ENCODE assay signal across 8 cellular contexts in the genomic region with DNA sequence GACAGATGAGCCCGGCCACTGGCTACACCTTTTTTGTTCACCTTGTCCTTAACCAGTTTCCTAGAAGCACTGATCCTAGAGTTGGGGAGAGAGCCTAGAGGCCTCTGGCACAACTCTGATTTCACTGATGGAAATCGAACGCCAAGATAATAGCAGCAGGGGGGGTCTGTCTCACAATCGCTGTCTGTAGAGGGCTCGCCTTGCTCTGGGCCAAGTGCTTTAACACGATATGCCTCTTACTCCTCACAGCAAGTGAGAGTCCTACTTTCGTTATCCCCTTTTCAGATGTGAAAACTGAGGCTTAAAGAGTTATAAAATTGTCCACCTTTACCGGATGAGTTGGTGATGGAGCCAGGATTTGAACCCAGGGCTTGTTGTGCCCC. TPM values are rescaled to one million over a fixed set of nuclear protein-coding genes. Genes with fewer than 3 reads are reported as not detected.
DNase-seq lines count a peak whose midpoint lies in the region; ATAC-seq and TF ChIP-seq lines count a peak whose summit lies in the region.

No MANE protein-coding gene starts in this region.

- POLR2A ChIA-PET in Panc1 (lab: Charles Lee), result no interaction called here

- peak overlapping the region; percentile 86 for H3K4me2 ChIP-seq in DND-41 (ENCODE audit: insufficient read depth, low read length)

- H3K4me3 ChIP-seq in DND-41 (ENCODE audit: low read depth in 1 of 2, low read length in 2 of 2) (peak overlapping the region; percentile 24 to 90; a peak in 3 of 4 replicates), Panc1 (ENCODE audit: low read depth in 2 of 2, low read length in 2 of 2) (peak overlapping the region; percentile 73 to 78), esophagus (ENCODE audit: low read depth in 1 of 2, low read length in 2 of 2) (peak overlapping the region; percentile 58 to 83), ovary (peak overlapping the region; percentile 71)

- in situ Hi-C loops in Panc1 (cut with HindIII; ENCODE audit: low pct_unique_long_range_greater_than_20kb, low sequenced_read_pairs), result no loop called here

- TSS peak; percentile 62 for BruUV-seq in Panc1 (replicated peaks; lab: Mats Ljungman, UMichigan)

- H3K9me3 ChIP-seq in DND-41 (ENCODE audit: insufficient read depth, low read length, severe bottlenecking) (no peaks in the 10 kb centered on the region), Panc1 (ENCODE audit: control insufficient read depth, insufficient read depth, low read depth, low read length) (no peaks in the 10 kb centered on the region), esophagus (ENCODE audit: control insufficient read depth in 2 of 2, insufficient read depth in 1 of 2, low read depth in 1 of 2, low read length in 1 of 2) (no peaks in the 10 kb centered on the region), ovary (no peaks in the 10 kb centered on the region)

- 50% methylated on average over 8 of the region's 8 CpGs for WGBS in esophagus, 2 donors
- WGBS in ovary, 3 donors, result 35 to 48% (median 39%) methylated on average over 8 of the region's 8 CpGs

- peak overlapping the region; percentile 87; the same call in 1 of the 2 replicates for H3K9ac ChIP-seq in DND-41 (ENCODE audit: low read depth, low read length)

- H3K27me3 ChIP-seq in DND-41 (ENCODE audit: insufficient read depth, low read length, poor library complexity) (no peaks in the 10 kb centered on the region), Panc1 (ENCODE audit: control insufficient read depth, insufficient read depth, low read length) (no peaks in the 10 kb centered on the region), esophagus (ENCODE audit: control insufficient read depth in 1 of 2, insufficient read depth in 2 of 2, low read length in 2 of 2) (no peaks in the 10 kb centered on the region), ovary (no peaks in the 10 kb centered on the region)

- TF ChIP-seq EP300 in ovary (IDR thresholded peaks at IDR 0.05), result no peak

- H3K27ac ChIP-seq in DND-41 (ENCODE audit: low read length) (no peak overlapping the region), Panc1 (ENCODE audit: low read length) (peak overlapping the region; percentile 77), esophagus (ENCODE audit: low read depth in 2 of 2, low read length in 1 of 2) (peak overlapping the region; percentile 58 to 88), ovary (no peak overlapping the region)

- peak overlapping the region; percentile 63 for H2AFZ ChIP-seq in DND-41 (ENCODE audit: low read depth, low read length)

- intact Hi-C loops in Panc1 (cut with micrococcal nuclease; ENCODE audit: unreplicated experiment) (no loop called here), ovary (cut with DNase I) (no loop called here)

- no peak for TF ChIP-seq CTCF in DND-41 (IDR thresholded peaks at IDR 0.05; ENCODE audit: borderline replicate concordance, extremely low read depth, low read length, poor library complexity, severe bottlenecking)
- TF ChIP-seq CTCF in Panc1 (IDR thresholded peaks at IDR 0.05), result no peak
- TF ChIP-seq CTCF in ovary (IDR thresholded peaks at IDR 0.05), result no peak

- H4K20me1 ChIP-seq in DND-41 (ENCODE audit: insufficient read depth, low read length), result no peaks in the 10 kb centered on the region

- DNase-seq in DND-41 (no peak), Panc1 (ENCODE audit: low read depth, low spot score) (no peak), ovary (no peak), SHP77 (lab: John Stamatoyannopoulos, UW) (no peak), nucleus accumbens (lab: John Stamatoyannopoulos, UW) (no peak), NCI-H446 treated with DMSO at 0.1 percent for 48 hours (lab: John Stamatoyannopoulos, UW) (no peak)

- CTCF ChIA-PET in Panc1 (lab: Charles Lee), result no interaction called here

- H3K36me3 ChIP-seq in DND-41 (ENCODE audit: insufficient read depth, low read length), result peaks cover 4% of the 10 kb centered on the region; the same call in 1 of the 2 replicates
- H3K36me3 ChIP-seq in Panc1 (ENCODE audit: control insufficient read depth, insufficient read depth, low read length), result no peaks in the 10 kb centered on the region
- H3K36me3 ChIP-seq in esophagus (ENCODE audit: control insufficient read depth in 2 of 2, insufficient read depth in 2 of 2, low read length in 1 of 2), result peaks cover 0 to 4% of the 10 kb centered on the region in 2 donors
- H3K36me3 ChIP-seq in ovary, result no peaks in the 10 kb centered on the region

- H3K79me2 ChIP-seq in DND-41 (ENCODE audit: insufficient read depth, low read length), result peaks cover 10% of the 10 kb centered on the region; the same call in 1 of the 2 replicates

- ATAC-seq in DND-41 (ENCODE audit: insufficient read depth, low read depth) (no peak), Panc1 (peak; percentile 11), GM19455 (IDR thresholded peaks at IDR 0.05; ENCODE audit: unreplicated experiment) (no peak)

- H3K4me1 ChIP-seq in DND-41 (ENCODE audit: insufficient read depth, low read length) (peaks cover 31% of the 10 kb centered on the region), Panc1 (ENCODE audit: control insufficient read depth, insufficient read depth, low read length) (peaks cover 45% of the 10 kb centered on the region), esophagus (ENCODE audit: control insufficient read depth in 2 of 2, insufficient read depth in 2 of 2, low read length in 1 of 2) (peaks cover 3 to 6% of the 10 kb centered on the region in 2 donors), ovary (ENCODE audit: insufficient read depth) (peaks cover 8% of the 10 kb centered on the region)

- no peak for TF ChIP-seq POLR2A in ovary (IDR thresholded peaks at IDR 0.05)

RNA-seq across cellular contexts. Expression of a gene that starts 0.5 kb away (rescaled TPM):
- total RNA-seq in Panc1 (2021; ENCODE audit: unreplicated experiment) (13.9 TPM), ovary (10 to 100 TPM in 3 of 7 donors, 1 to 10 TPM in 4; 4.8 to 21.9 (median 7.3) TPM)
- polyA plus RNA-seq in Panc1 (2012; ENCODE audit: insufficient read length), result 15.7 TPM
- polyA plus RNA-seq in esophagus (1 to 10 TPM; 3.6 to 3.7 TPM), ovary (1 to 10 TPM; 8.1 to 9.7 TPM)

RNA-seq across cellular contexts. Expression of a gene that starts 18.5 kb away (rescaled TPM):
- total RNA-seq in Panc1 (2021; ENCODE audit: unreplicated experiment) (16.6 TPM), ovary (100 to 1,000 TPM in 5 of 7 donors, 10 to 100 TPM in 2; 35.6 to 511 (median 174) TPM)
- polyA plus RNA-seq in Panc1 (2012; ENCODE audit: insufficient read length), result 26.2 TPM
- polyA plus RNA-seq in esophagus (10 to 100 TPM in 1 of 2 donors, 1 to 10 TPM in 1; 7.7 to 29.0 TPM), ovary (100 to 1,000 TPM in 1 of 2 donors, 10 to 100 TPM in 1; 56.7 to 603 TPM)

RNA-seq across cellular contexts. Expression of a gene that starts 40.6 kb away (rescaled TPM):
- total RNA-seq in Panc1 (2021; ENCODE audit: unreplicated experiment) (14.6 TPM), ovary (10 to 100 TPM; 19.4 to 38.0 (median 28.6) TPM)
- 7.9 TPM for polyA plus RNA-seq in Panc1 (2012; ENCODE audit: insufficient read length)
- polyA plus RNA-seq in esophagus (1 to 10 TPM; 4.6 to 5.4 TPM), ovary (10 to 100 TPM; 25.5 to 27.4 TPM)

RNA-seq across cellular contexts. Expression of a gene that starts 49.0 kb away (rescaled TPM):
- total RNA-seq in Panc1 (2021; ENCODE audit: unreplicated experiment) (not detected), ovary (not detected)
- polyA plus RNA-seq in Panc1 (2012; ENCODE audit: insufficient read length), result not detected
- polyA plus RNA-seq in esophagus (not detected), ovary (under 1 TPM in 1 of 2 donors, not detected in 1; 0.05 TPM)

Comparison
In these comparisons a context has a peak if more than half of its experiments do, and no peak if none do; other contexts are left out.
1. H3K27ac ChIP-seq: peak in Panc1 (single experiment) and esophagus (2 of 2); none in DND-41 (single experiment) and ovary (0 of 2).
2. Peak in every context shown above with its lines, with median percentiles within 50 percentile points of each other: H3K4me3 ChIP-seq.